17 cellular contexts compared by ENCODE assay signal in the genomic region with DNA sequence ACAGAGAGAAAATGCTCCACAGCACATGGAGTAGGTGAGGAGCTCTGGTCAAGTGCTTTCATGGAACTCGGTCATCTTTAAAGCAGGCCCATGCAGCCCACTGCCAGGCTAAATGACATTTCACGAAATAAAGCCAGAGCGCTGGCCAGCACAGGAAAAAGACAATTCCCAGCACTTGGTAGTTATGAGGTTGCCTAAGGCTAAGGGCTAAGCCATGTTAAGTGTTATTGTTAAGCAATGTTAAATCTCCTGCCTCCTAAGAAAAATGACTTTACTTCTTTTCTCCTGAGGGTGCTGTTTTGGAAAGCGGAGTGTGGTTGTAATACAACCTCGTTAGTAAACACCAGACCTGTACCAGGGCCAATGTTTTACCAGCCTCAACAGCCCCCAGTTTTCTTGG.
"Had no signal": no experiment of that assay in that cellular context is flagged by ENCODE, and none has a peak within 500 bp of the region (broad histone marks: within the 10 kb centered on the region; RNA-seq: fewer than 3 reads in every experiment).

No MANE protein-coding gene starts in this region.

- H3K9me3 Mint-ChIP-seq: activated naive CD8-positive, alpha-beta T cell treated with anti-CD3 and anti-CD28 coated beads, Interleukin-2, amount 10 ng/mL, durations not matched to agents 7 days and 5 days; T-helper 1 cell treated with Interleukin-12 subunit alpha and Interleukin-12 subunit beta and Interleukin-4 antibody, amounts not matched to agents 30 μg/mL and 1 μg/mL, for 36 hours had no signal

- ATAC-seq: activated CD8-positive, alpha-beta T cell treated with anti-CD3 and anti-CD28 coated beads, Interleukin-2, amount 10 ng/mL, durations not matched to agents 7 days and 5 days; PC-3 had no signal

- H3K27ac Mint-ChIP-seq: activated CD8-positive, alpha-beta T cell treated with anti-CD3 and anti-CD28 coated beads, Interleukin-2, amount 10 ng/mL, durations not matched to agents 7 days and 5 days; activated naive CD8-positive, alpha-beta T cell treated with anti-CD3 and anti-CD28 coated beads, Interleukin-2, amount 10 ng/mL, durations not matched to agents 7 days and 5 days; T-helper 1 cell treated with Interleukin-12 subunit alpha and Interleukin-12 subunit beta and Interleukin-4 antibody, amounts not matched to agents 30 μg/mL and 1 μg/mL, for 36 hours had no signal

- H3K4me3 Mint-ChIP-seq: activated CD8-positive, alpha-beta T cell treated with anti-CD3 and anti-CD28 coated beads, Interleukin-2, amount 10 ng/mL, durations not matched to agents 7 days and 5 days; activated naive CD8-positive, alpha-beta T cell treated with anti-CD3 and anti-CD28 coated beads, Interleukin-2, amount 10 ng/mL, durations not matched to agents 7 days and 5 days; T-helper 1 cell treated with Interleukin-12 subunit alpha and Interleukin-12 subunit beta and Interleukin-4 antibody, amounts not matched to agents 30 μg/mL and 1 μg/mL, for 36 hours had no signal

- H3K4me1 Mint-ChIP-seq: activated naive CD8-positive, alpha-beta T cell treated with anti-CD3 and anti-CD28 coated beads, Interleukin-2, amount 10 ng/mL, durations not matched to agents 7 days and 5 days had no signal

- DNase-seq: activated CD4-positive, alpha-beta T cell treated with anti-CD3 and anti-CD28 coated beads for 48 hours; activated CD4-positive, alpha-beta T cell treated with anti-CD3 and anti-CD28 coated beads, Interleukin-2, amount 50 U/mL, for 4 hours; activated CD4-positive, CD25-positive, alpha-beta regulatory T cell treated with anti-CD3 and anti-CD28 coated beads, Interleukin-2, amount 50 U/mL, for 72 hours; activated CD8-positive, alpha-beta memory T cell treated with anti-CD3 and anti-CD28 coated beads, Interleukin-2, amount 50 U/mL, for 48 hours; activated CD8-positive, alpha-beta T cell treated with anti-CD3 and anti-CD28 coated beads, Interleukin-2, amount 10 ng/mL, durations not matched to agents 7 days and 5 days; activated naive CD4-positive, alpha-beta T cell treated with anti-CD3 and anti-CD28 coated beads, Interleukin-2, amount 50 U/mL, for 16 hours; activated naive CD8-positive, alpha-beta T cell treated with anti-CD3 and anti-CD28 coated beads, Interleukin-2, amount 10 ng/mL, durations not matched to agents 7 days and 5 days; activated T-cell treated with anti-CD3 and anti-CD28 coated beads, Interleukin-2, amount 50 U/mL, for 1 hour; aorta; central memory CD4-positive, alpha-beta T cell; NCI-H1105 treated with DMSO at 0.1 percent for 48 hours; NCI-H1436 treated with DMSO at 0.1 percent for 48 hours; NCI-H2081; NCI-H446; PC-3; SHP77 treated with DMSO at 0.1 percent for 48 hours had no signal

- H3K36me3 Mint-ChIP-seq: activated naive CD8-positive, alpha-beta T cell treated with anti-CD3 and anti-CD28 coated beads, Interleukin-2, amount 10 ng/mL, durations not matched to agents 7 days and 5 days had no signal
